Comparison of ENCODE assay signal across 7 cellular contexts in the genomic region with DNA sequence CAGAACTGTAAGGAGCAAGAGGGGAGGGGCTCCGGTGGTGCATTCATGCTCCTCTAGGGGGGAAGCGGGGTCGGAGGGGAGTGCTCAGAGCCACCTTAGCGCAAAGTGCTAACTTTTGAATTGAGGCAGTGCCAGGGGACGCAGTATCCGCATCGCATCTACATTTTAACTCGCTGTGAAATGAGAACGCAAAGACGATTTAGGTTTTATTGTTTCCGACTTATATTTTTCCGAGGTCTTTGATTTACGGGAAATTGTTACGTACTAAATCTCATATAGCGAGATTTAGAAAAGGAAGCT. TPM values are rescaled to one million over a fixed set of nuclear protein-coding genes. Genes with fewer than 3 reads are reported as not detected.
A peak's percentile ranks its signal among the peaks of the same experiment; 100 is the strongest.
DNase-seq lines count a peak whose midpoint lies in the region; ATAC-seq lines count a peak whose summit lies in the region.

No MANE protein-coding gene starts in this region.

- H3K9me3 ChIP-seq in HUES48 (ENCODE audit: control insufficient read depth, insufficient read depth, low read length) (no peaks in the 10 kb centered on the region), iPS-15b (ENCODE audit: control insufficient read depth, insufficient read depth, low read length) (no peaks in the 10 kb centered on the region)

- H3K27ac Mint-ChIP-seq in activated T-helper 1 cell treated with anti-CD3 and anti-CD28 coated beads, Interleukin-12 subunit alpha, Interleukin-12 subunit beta, Interleukin-2, Interleukin-4 antibody, amounts not matched to agents 30 ng/mL and 10 ng/mL and 1 ng/mL, durations not matched to agents 14 hours and 24 hours and 36 hours: peak overlapping the region; percentile 96
- H3K27ac Mint-ChIP-seq in stimulated activated naive CD8-positive, alpha-beta T cell treated with anti-CD3 and anti-CD28 coated beads, Interleukin-15, amount 100 ng/mL, for 72 hours: peak overlapping the region; percentile 97 to 98

- peak overlapping the region; percentile 98 for H3K4me3 Mint-ChIP-seq in activated T-helper 1 cell treated with anti-CD3 and anti-CD28 coated beads, Interleukin-12 subunit alpha, Interleukin-12 subunit beta, Interleukin-2, Interleukin-4 antibody, amounts not matched to agents 30 ng/mL and 10 ng/mL and 1 ng/mL, durations not matched to agents 14 hours and 24 hours and 36 hours
- H3K4me3 Mint-ChIP-seq in stimulated activated naive CD8-positive, alpha-beta T cell treated with anti-CD3 and anti-CD28 coated beads, Interleukin-15, amount 100 ng/mL, for 72 hours: peak overlapping the region; percentile 99 to 100

- peaks cover 17% of the 10 kb centered on the region for H3K4me1 Mint-ChIP-seq in activated T-helper 1 cell treated with anti-CD3 and anti-CD28 coated beads, Interleukin-12 subunit alpha, Interleukin-12 subunit beta, Interleukin-2, Interleukin-4 antibody, amounts not matched to agents 30 ng/mL and 10 ng/mL and 1 ng/mL, durations not matched to agents 14 hours and 24 hours and 36 hours (ENCODE audit: low read depth)
- H3K4me1 Mint-ChIP-seq in stimulated activated naive CD8-positive, alpha-beta T cell treated with anti-CD3 and anti-CD28 coated beads, Interleukin-15, amount 100 ng/mL, for 72 hours: peaks cover 27% of the 10 kb centered on the region

- intact Hi-C loops in activated T-helper 1 cell treated with anti-CD3 and anti-CD28 coated beads, Interleukin-12 subunit alpha, Interleukin-12 subunit beta, Interleukin-2, Interleukin-4 antibody, amounts not matched to agents 30 ng/mL and 10 ng/mL and 1 ng/mL, durations not matched to agents 14 hours and 24 hours and 36 hours (cut with micrococcal nuclease): loop anchor here (1.0 to 10.0 kb wide), 11 partner anchors 101 to 1534 kb away; a partner anchor contains a TSS

- no peaks in the 10 kb centered on the region for H3K9me3 Mint-ChIP-seq in activated T-helper 1 cell treated with anti-CD3 and anti-CD28 coated beads, Interleukin-12 subunit alpha, Interleukin-12 subunit beta, Interleukin-2, Interleukin-4 antibody, amounts not matched to agents 30 ng/mL and 10 ng/mL and 1 ng/mL, durations not matched to agents 14 hours and 24 hours and 36 hours
- H3K9me3 Mint-ChIP-seq in stimulated activated naive CD8-positive, alpha-beta T cell treated with anti-CD3 and anti-CD28 coated beads, Interleukin-15, amount 100 ng/mL, for 72 hours: no peaks in the 10 kb centered on the region

- H3K36me3 Mint-ChIP-seq in activated T-helper 1 cell treated with anti-CD3 and anti-CD28 coated beads, Interleukin-12 subunit alpha, Interleukin-12 subunit beta, Interleukin-2, Interleukin-4 antibody, amounts not matched to agents 30 ng/mL and 10 ng/mL and 1 ng/mL, durations not matched to agents 14 hours and 24 hours and 36 hours (ENCODE audit: low read depth): peaks cover 2% of the 10 kb centered on the region

- peaks cover 4% of the 10 kb centered on the region; the same call in 1 of the 2 replicates for H3K36me3 ChIP-seq in HUES48 (ENCODE audit: control insufficient read depth, insufficient read depth, low read length)
- no peaks in the 10 kb centered on the region for H3K36me3 ChIP-seq in iPS-15b (ENCODE audit: control insufficient read depth, insufficient read depth, low read length)

- no peak for ATAC-seq in stimulated activated naive CD8-positive, alpha-beta T cell treated with anti-CD3 and anti-CD28 coated beads, Interleukin-15, amount 100 ng/mL, for 72 hours

- peak overlapping the region; percentile 95 for H3K27ac ChIP-seq in HUES48 (ENCODE audit: low read depth, low read length)

- peaks cover 4% of the 10 kb centered on the region for H3K27me3 Mint-ChIP-seq in activated T-helper 1 cell treated with anti-CD3 and anti-CD28 coated beads, Interleukin-12 subunit alpha, Interleukin-12 subunit beta, Interleukin-2, Interleukin-4 antibody, amounts not matched to agents 30 ng/mL and 10 ng/mL and 1 ng/mL, durations not matched to agents 14 hours and 24 hours and 36 hours (ENCODE audit: insufficient read depth)
- H3K27me3 Mint-ChIP-seq in stimulated activated naive CD8-positive, alpha-beta T cell treated with anti-CD3 and anti-CD28 coated beads, Interleukin-15, amount 100 ng/mL, for 72 hours: peaks cover 8% of the 10 kb centered on the region

- H3K9ac ChIP-seq in HUES48 (ENCODE audit: low read depth, low read length): peak overlapping the region; percentile 93
- peak overlapping the region; percentile 70 for H3K9ac ChIP-seq in iPS-15b (ENCODE audit: low read depth, low read length)

- H3K4me1 ChIP-seq in HUES48 (ENCODE audit: control insufficient read depth, insufficient read depth, low read length): peaks cover 18% of the 10 kb centered on the region
- no peaks in the 10 kb centered on the region for H3K4me1 ChIP-seq in iPS-15b (ENCODE audit: control insufficient read depth, insufficient read depth, low read length)

- H3K4me3 ChIP-seq in HUES48 (ENCODE audit: low read depth, low read length) (peak overlapping the region; percentile 89), iPS-15b (ENCODE audit: low read depth, low read length) (peak overlapping the region; percentile 84)

- no peaks in the 10 kb centered on the region for H3K27me3 ChIP-seq in HUES48 (ENCODE audit: control insufficient read depth, insufficient read depth, low read length)
- peaks cover 2% of the 10 kb centered on the region for H3K27me3 ChIP-seq in iPS-15b (ENCODE audit: control insufficient read depth, insufficient read depth, low read length)

- no peak for DNase-seq in activated T-helper 1 cell treated with anti-CD3 and anti-CD28 coated beads, Interleukin-12 subunit alpha, Interleukin-12 subunit beta, Interleukin-2, Interleukin-4 antibody, amounts not matched to agents 30 ng/mL and 10 ng/mL and 1 ng/mL, durations not matched to agents 14 hours and 24 hours and 36 hours (ENCODE audit: low spot score)
- DNase-seq in stimulated activated naive CD8-positive, alpha-beta T cell treated with anti-CD3 and anti-CD28 coated beads, Interleukin-15, amount 100 ng/mL, for 72 hours: no peak
- DNase-seq in NCI-H345 (lab: John Stamatoyannopoulos, UW): no peak
- DNase-seq in AG08395 (ENCODE audit: low spot score): no peak
- no peak for DNase-seq in LoVo (ENCODE audit: low spot score)

RNA-seq across cellular contexts. Expression of a gene that starts 0.2 kb away (rescaled TPM):
- 13.6 and 14.4 TPM in 2 replicates for total RNA-seq in activated T-helper 1 cell treated with anti-CD3 and anti-CD28 coated beads, Interleukin-12 subunit alpha, Interleukin-12 subunit beta, Interleukin-2, Interleukin-4 antibody, amounts not matched to agents 30 ng/mL and 10 ng/mL and 1 ng/mL, durations not matched to agents 14 hours and 24 hours and 36 hours
